In genomic region chr15:29132786-29133185, GRCh38 we compare ENCODE assay signal across 20 cellular contexts.
DNase-seq lines count a peak whose midpoint lies in the region; ATAC-seq, FAIRE-seq and TF ChIP-seq lines count a peak whose summit lies in the region.
"Had no signal": no experiment of that assay in that cellular context is flagged by ENCODE, and none has a peak within 500 bp of the region (broad histone marks: within the 10 kb centered on the region; RNA-seq: fewer than 3 reads in every experiment).

No MANE protein-coding gene starts in this region.

- ATAC-seq in left ventricle myocardium superior (no peak), upper lobe of right lung (no peak)
- ATAC-seq: K562 had no signal

- peak; percentile 64 for DNase-seq in cardiac septum (ENCODE audit: low spot score)
- no peak for DNase-seq in left ventricle myocardium superior
- no peak for DNase-seq in endothelial cell of umbilical vein (ENCODE audit: low read depth, low spot score)
- peak; percentile 75 for DNase-seq in mesenteric fat pad (ENCODE audit: low spot score)
- DNase-seq in upper lobe of right lung: peak; percentile 61
- no peak for DNase-seq in urothelium cell line (ENCODE audit: low spot score)
- DNase-seq in stimulated activated CD4-positive, alpha-beta T cell treated with anti-CD3 and anti-CD28 coated beads, Interleukin-15, amount 100 ng/mL, for 24 hours: no peak
- no peak for DNase-seq in DMS 273 (lab: John Stamatoyannopoulos, UW; ENCODE audit: unreplicated experiment)
- DNase-seq: C1 segment of cervical spinal cord; DMS79; NCI-H1105 treated with DMSO at 0.1 percent for 48 hours; NCI-H1694 treated with DMSO at 0.1 percent for 48 hours; NCI-H2107; NCI-H510A; NCI-H748 treated with DMSO at 0.1 percent for 48 hours; NK-92 treated with Interleukin-12 subunit alpha and Interleukin-12 subunit beta, amount 100 ng/mL, for 24 hours; SHP77 treated with DMSO at 0.1 percent for 48 hours had no signal

- no peaks in the 10 kb centered on the region for H3K27me3 ChIP-seq in endothelial cell of umbilical vein (ENCODE audit: control insufficient read depth in 2 of 2, insufficient read depth in 2 of 2, low read length in 2 of 2)
- no peaks in the 10 kb centered on the region for H3K27me3 ChIP-seq in upper lobe of right lung

- no peaks in the 10 kb centered on the region for H3K36me3 ChIP-seq in endothelial cell of umbilical vein (ENCODE audit: control insufficient read depth in 2 of 2, extremely low read depth in 1 of 2, insufficient read depth in 2 of 2, low read length in 2 of 2)
- H3K36me3 ChIP-seq in upper lobe of right lung: no peaks in the 10 kb centered on the region

- TF ChIP-seq CTCF in endothelial cell of umbilical vein (IDR thresholded peaks at IDR 0.05; ENCODE audit: extremely low read depth in 1 of 2, insufficient read depth in 1 of 2, low read depth in 1 of 2, low read length in 2 of 2) (no peak), upper lobe of right lung (IDR thresholded peaks at IDR 0.05) (no peak)

- dilution Hi-C loops in endothelial cell of umbilical vein (cut with MboI; ENCODE audit: extremely low pct_ligation_motif_present, low sequenced_read_pairs): no loop called here

- no peaks in the 10 kb centered on the region for H3K79me2 ChIP-seq in endothelial cell of umbilical vein (ENCODE audit: control insufficient read depth, insufficient read depth, low read length)

- H3K9ac ChIP-seq in endothelial cell of umbilical vein (replicated peaks; ENCODE audit: extremely low read depth, insufficient read depth, low read length): no peak overlapping the region

- no peaks in the 10 kb centered on the region for H4K20me1 ChIP-seq in endothelial cell of umbilical vein (replicated peaks; ENCODE audit: control insufficient read depth, extremely low read depth, insufficient read depth, low read length)

- FAIRE-seq in endothelial cell of umbilical vein (lab: Jason Lieb, UNC) (no peak), urothelium cell line (lab: Jason Lieb, UNC) (no peak)
- FAIRE-seq: D721Med, GM12892, K562 had no signal

- POLR2A ChIA-PET in endothelial cell of umbilical vein (lab: Charles Lee): no interaction called here

- H3K27ac ChIP-seq in endothelial cell of umbilical vein (ENCODE audit: insufficient read depth, low read depth, low read length) (no peak overlapping the region), upper lobe of right lung (no peak overlapping the region)

- CTCF ChIA-PET in endothelial cell of umbilical vein (lab: Charles Lee): interaction anchor here (1.7 kb wide), 1 partner anchor 31 kb away, joined by 7 read pairs; no protein-coding TSS in a partner anchor

- peak overlapping the region; percentile 78 for H2AFZ ChIP-seq in endothelial cell of umbilical vein (ENCODE audit: low read depth, low read length)

- no peak for TF ChIP-seq POLR2A in endothelial cell of umbilical vein (IDR thresholded peaks at IDR 0.05; ENCODE audit: low read depth, low read length)

- peaks cover 6% of the 10 kb centered on the region for H3K4me1 ChIP-seq in endothelial cell of umbilical vein (ENCODE audit: control insufficient read depth, extremely low read depth, insufficient read depth, low read length)
- H3K4me1 ChIP-seq in upper lobe of right lung: no peaks in the 10 kb centered on the region

- no peaks in the 10 kb centered on the region for H3K9me3 ChIP-seq in endothelial cell of umbilical vein (replicated peaks; ENCODE audit: control insufficient read depth, insufficient read depth, low read length)
- no peaks in the 10 kb centered on the region for H3K9me3 ChIP-seq in upper lobe of right lung

- no peaks in the 10 kb centered on the region for H3K9me1 ChIP-seq in endothelial cell of umbilical vein (replicated peaks; ENCODE audit: control insufficient read depth, extremely low read depth, insufficient read depth, low read length)

- H3K4me3 ChIP-seq in endothelial cell of umbilical vein (replicated peaks in 1 of 3; ENCODE audit: insufficient read depth in 1 of 3, low read depth in 1 of 3, low read length in 3 of 3): no peak overlapping the region
- H3K4me3 ChIP-seq in upper lobe of right lung: no peak overlapping the region
- H3K4me3 ChIP-seq: K562 had no signal

- H3K4me2 ChIP-seq in endothelial cell of umbilical vein (ENCODE audit: insufficient read depth, low read length): peak overlapping the region; percentile 42

- intact Hi-C loops in cardiac septum (cut with DNase I): no loop called here
- intact Hi-C loops in left ventricle myocardium superior (cut with micrococcal nuclease): no loop called here
- intact Hi-C loops in endothelial cell of umbilical vein (cut with micrococcal nuclease): no loop called here
- intact Hi-C loops in upper lobe of right lung (cut with DNase I): no loop called here

- no TSS peak for BruUV-seq in endothelial cell of umbilical vein (replicated peaks; lab: Mats Ljungman, UMichigan)

TF ChIP-seq in endothelial cell of umbilical vein, 7 proteins besides CTCF, POLR2A, EP300 and RAD21:
- TF ChIP-seq EZH2 (IDR thresholded peaks at IDR 0.05; ENCODE audit: borderline replicate concordance, low read depth, low read length, severe bottlenecking) (no peak), FOS (IDR thresholded peaks at IDR 0.05; ENCODE audit: borderline replicate concordance, insufficient read depth, low read length) (no peak), GATA2 (IDR thresholded peaks at IDR 0.05; ENCODE audit: insufficient read depth, insufficient read length, low read depth, low read length) (no peak), POLR2AphosphoS5 (IDR thresholded peaks at IDR 0.05; ENCODE audit: insufficient read depth, low read depth, low read length) (no peak), JUN (IDR thresholded peaks at IDR 0.05; ENCODE audit: borderline replicate concordance, insufficient read depth, insufficient read length, low read depth) (no peak), MAX (IDR thresholded peaks at IDR 0.05; ENCODE audit: insufficient read depth, insufficient read length) (no peak), MYC (IDR thresholded peaks at IDR 0.05; ENCODE audit: low read depth, low read length) (no peak)

Comparison
In these comparisons a context has a peak if more than half of its experiments do, and no peak if none do; other contexts are left out.
1. DNase-seq: peak in cardiac septum (single experiment), mesenteric fat pad (single experiment) and upper lobe of right lung (single experiment); none in left ventricle myocardium superior (single experiment), endothelial cell of umbilical vein (single experiment), urothelium cell line (single experiment), stimulated activated CD4-positive, alpha-beta T cell treated with anti-CD3 and anti-CD28 coated beads, Interleukin-15, amount 100 ng/mL, for 24 hours (single experiment) and DMS 273 (single experiment).